ENCODE assay signal across 8 cellular contexts in genomic region chrX:120559799-120560198, GRCh38. TPM values are rescaled to one million over a fixed set of nuclear protein-coding genes. Genes with fewer than 3 reads are reported as not detected.
DNase-seq lines count a peak whose midpoint lies in the region; ATAC-seq and FAIRE-seq lines count a peak whose summit lies in the region.

No MANE protein-coding gene starts in this region.

- no peak overlapping the region for H3K23ac ChIP-seq in neuronal stem cell (ENCODE audit: low read depth, low read length, poor library complexity)

- H3K27ac ChIP-seq in ectodermal cell (ENCODE audit: insufficient read depth, low read depth, low read length, poor library complexity, severe bottlenecking) (no peak overlapping the region), neuronal stem cell (replicated peaks; ENCODE audit: low read length) (peak overlapping the region; percentile 98)

- H2BK5ac ChIP-seq in neuronal stem cell (ENCODE audit: low read length) = peak overlapping the region; percentile 35

- no peak overlapping the region for H2BK12ac ChIP-seq in neuronal stem cell (ENCODE audit: low read length)

- H3K18ac ChIP-seq in neuronal stem cell (ENCODE audit: low read length) = no peak overlapping the region

- H3K79me1 ChIP-seq in neuronal stem cell (ENCODE audit: low read depth, low read length) = no peaks in the 10 kb centered on the region

- no peaks in the 10 kb centered on the region for H3K9me3 ChIP-seq in ectodermal cell (ENCODE audit: control insufficient read depth, low read length)
- no peaks in the 10 kb centered on the region for H3K9me3 ChIP-seq in neuronal stem cell (replicated peaks in 1 of 2; ENCODE audit: control insufficient read depth in 2 of 2, insufficient read depth in 1 of 2, low read depth in 1 of 2, low read length in 2 of 2)

- H3K4me2 ChIP-seq in neuronal stem cell (ENCODE audit: insufficient read depth, low read length, poor library complexity, severe bottlenecking) = peak overlapping the region; percentile 54

- peak overlapping the region; percentile 93 for H3K4me3 Mint-ChIP-seq in activated naive CD4-positive, alpha-beta T cell treated with anti-CD3 and anti-CD28 coated beads, Interleukin-2, amount 10 ng/mL, durations not matched to agents 7 days and 5 days

- peak; percentile 20 for DNase-seq in activated naive CD4-positive, alpha-beta T cell treated with anti-CD3 and anti-CD28 coated beads, Interleukin-2, amount 10 ng/mL, durations not matched to agents 7 days and 5 days
- no peak for DNase-seq in activated naive CD4-positive, alpha-beta T cell treated with anti-CD3 and anti-CD28 coated beads, Interleukin-2, amount 50 U/mL, for 16 hours
- peak; percentile 41 for DNase-seq in OCI-M1 (lab: John Stamatoyannopoulos, UW)
- DNase-seq in neuronal stem cell (ENCODE audit: low spot score) = no peak
- no peak for DNase-seq in RCC 7860 (ENCODE audit: low spot score)
- DNase-seq in NCI-H2196 (lab: John Stamatoyannopoulos, UW; ENCODE audit: unreplicated experiment) = no peak

- H3K36me3 Mint-ChIP-seq in activated naive CD4-positive, alpha-beta T cell treated with anti-CD3 and anti-CD28 coated beads, Interleukin-2, amount 10 ng/mL, durations not matched to agents 7 days and 5 days = peaks cover 21% of the 10 kb centered on the region

- no peak overlapping the region for H2AK5ac ChIP-seq in neuronal stem cell (ENCODE audit: low read depth, low read length)

- H3K4me1 ChIP-seq in ectodermal cell (ENCODE audit: control insufficient read depth, insufficient read depth, low read length) = no peaks in the 10 kb centered on the region
- peaks cover 0 to 7% of the 10 kb centered on the region in 2 donors for H3K4me1 ChIP-seq in neuronal stem cell (ENCODE audit: control insufficient read depth in 2 of 2, insufficient read depth in 1 of 2, low read depth in 1 of 2, low read length in 2 of 2)

- no peak overlapping the region for H4K8ac ChIP-seq in neuronal stem cell (ENCODE audit: low read depth, low read length)

- no peak overlapping the region for H2BK15ac ChIP-seq in neuronal stem cell (ENCODE audit: low read length)

- no peaks in the 10 kb centered on the region for H3K27me3 ChIP-seq in ectodermal cell (ENCODE audit: control insufficient read depth, insufficient read depth, low read length, poor library complexity, severe bottlenecking)
- H3K27me3 ChIP-seq in neuronal stem cell (ENCODE audit: control insufficient read depth in 3 of 3, insufficient read depth in 3 of 3, low read depth in 1 of 3, low read length in 3 of 3) = no peaks in the 10 kb centered on the region

- no peak overlapping the region for H2BK120ac ChIP-seq in neuronal stem cell (ENCODE audit: low read depth, low read length)

- no peak overlapping the region for H3K14ac ChIP-seq in neuronal stem cell (ENCODE audit: low read length)

- 0% methylated on average over 1 to 6 of the region's 8 CpGs for WGBS in ectodermal cell, 2 experiments
- no CpG with 5 or more reads among the region's 8 CpGs for WGBS in neuronal stem cell (ENCODE audit: extremely low coverage in 2 of 2, insufficient read length in 2 of 2, insufficient replicate concordance in 1 of 2), 2 donors

- peak overlapping the region; percentile 70 for H2AFZ ChIP-seq in neuronal stem cell (ENCODE audit: low read length)

- CTCF ChIA-PET in activated naive CD4-positive, alpha-beta T cell treated with anti-CD3 and anti-CD28 coated beads, Interleukin-2, amount 10 ng/mL, durations not matched to agents 7 days and 5 days (lab: Charles Lee) = interaction anchor here (0.7 kb wide), 2 partner anchors 309 to 716 kb away, joined by 3 read pairs; no protein-coding TSS in a partner anchor

- no peaks in the 10 kb centered on the region for H3K9me3 Mint-ChIP-seq in activated naive CD4-positive, alpha-beta T cell treated with anti-CD3 and anti-CD28 coated beads, Interleukin-2, amount 10 ng/mL, durations not matched to agents 7 days and 5 days

- no peak overlapping the region for H4K91ac ChIP-seq in neuronal stem cell (ENCODE audit: low read depth, low read length, poor library complexity)

- no peak overlapping the region for H3K4ac ChIP-seq in neuronal stem cell (ENCODE audit: low read length)

- no peak for ATAC-seq in GM19035 (IDR thresholded peaks at IDR 0.05; ENCODE audit: unreplicated experiment)

- H3K36me3 ChIP-seq in ectodermal cell (ENCODE audit: control insufficient read depth, insufficient read depth, low read length) (no peaks in the 10 kb centered on the region), neuronal stem cell (replicated peaks in 1 of 2; ENCODE audit: control insufficient read depth in 2 of 2, insufficient read depth in 2 of 2, low read length in 2 of 2) (peaks cover 0 to 23% of the 10 kb centered on the region in 2 donors)

- FAIRE-seq in RCC 7860 (lab: Jason Lieb, UNC) = no peak

- peaks cover 39% of the 10 kb centered on the region for H3K4me1 Mint-ChIP-seq in activated naive CD4-positive, alpha-beta T cell treated with anti-CD3 and anti-CD28 coated beads, Interleukin-2, amount 10 ng/mL, durations not matched to agents 7 days and 5 days

- H3K9ac ChIP-seq in neuronal stem cell (ENCODE audit: low read depth, low read length, poor library complexity) = no peak overlapping the region

- peak overlapping the region; percentile 98 for H3K27ac Mint-ChIP-seq in activated naive CD4-positive, alpha-beta T cell treated with anti-CD3 and anti-CD28 coated beads, Interleukin-2, amount 10 ng/mL, durations not matched to agents 7 days and 5 days

- H3K4me3 ChIP-seq in ectodermal cell (ENCODE audit: insufficient read depth, low read depth, low read length) = peak overlapping the region; percentile 54
- peak overlapping the region; percentile 68 to 78 for H3K4me3 ChIP-seq in neuronal stem cell (ENCODE audit: low read length in 2 of 2)

- H3K27me3 Mint-ChIP-seq in activated naive CD4-positive, alpha-beta T cell treated with anti-CD3 and anti-CD28 coated beads, Interleukin-2, amount 10 ng/mL, durations not matched to agents 7 days and 5 days = no peaks in the 10 kb centered on the region

RNA-seq across cellular contexts. Expression of gene CUL4B, which starts 1.0 kb away (rescaled TPM):
- 68.6 TPM for polyA plus RNA-seq in ectodermal cell (2013, experiment 1 of 4)
- polyA plus RNA-seq in ectodermal cell (2013, experiment 2 of 4) = 68.1 TPM
- polyA plus RNA-seq in ectodermal cell (2013, experiment 3 of 4) = 47.8 TPM
- 49.8 TPM for polyA plus RNA-seq in ectodermal cell (2013, experiment 4 of 4)
- 38.6 TPM for polyA plus RNA-seq in neuronal stem cell (2013, experiment 1 of 2)
- polyA plus RNA-seq in neuronal stem cell (2013, experiment 2 of 2) = 39.7 TPM

RNA-seq across cellular contexts. Expression of gene MCTS1, which starts 44.1 kb away (rescaled TPM):
- polyA plus RNA-seq in ectodermal cell (2013, experiment 1 of 4) = 46.8 TPM
- 42.7 TPM for polyA plus RNA-seq in ectodermal cell (2013, experiment 2 of 4)
- 40.3 TPM for polyA plus RNA-seq in ectodermal cell (2013, experiment 3 of 4)
- 37.7 TPM for polyA plus RNA-seq in ectodermal cell (2013, experiment 4 of 4)
- 38.8 TPM for polyA plus RNA-seq in neuronal stem cell (2013, experiment 1 of 2)
- polyA plus RNA-seq in neuronal stem cell (2013, experiment 2 of 2) = 37.7 TPM

Comparison
In these comparisons a context has a peak if more than half of its experiments do, and no peak if none do; other contexts are left out.
1. DNase-seq: peak in activated naive CD4-positive, alpha-beta T cell treated with anti-CD3 and anti-CD28 coated beads, Interleukin-2, amount 10 ng/mL, durations not matched to agents 7 days and 5 days (single experiment) and OCI-M1 (single experiment); none in activated naive CD4-positive, alpha-beta T cell treated with anti-CD3 and anti-CD28 coated beads, Interleukin-2, amount 50 U/mL, for 16 hours (single experiment), neuronal stem cell (single experiment), RCC 7860 (single experiment) and NCI-H2196 (single experiment).